24 cellular contexts compared by ENCODE assay signal in genomic region chr1:76038306-76039004, GRCh38. TPM values are rescaled to one million over a fixed set of nuclear protein-coding genes. Genes with fewer than 3 reads are reported as not detected.
DNase-seq lines count a peak whose midpoint lies in the region.
"Had no signal": no experiment of that assay in that cellular context is flagged by ENCODE, and none has a peak within 500 bp of the region (broad histone marks: within the 10 kb centered on the region; RNA-seq: fewer than 3 reads in every experiment).

No MANE protein-coding gene starts in this region.

- peak overlapping the region; percentile 31 for H3K4me2 ChIP-seq in skeletal muscle satellite cell (ENCODE audit: low read length)

- H3K27me3 ChIP-seq in skeletal muscle satellite cell (ENCODE audit: control insufficient read depth, insufficient read depth, low read length): peaks cover 18% of the 10 kb centered on the region
- H3K27me3 ChIP-seq: Peyer's patch, SJCRH30, tibial artery had no signal

- no peaks in the 10 kb centered on the region for H3K36me3 ChIP-seq in skeletal muscle satellite cell (ENCODE audit: insufficient read depth, low read length)
- H3K36me3 ChIP-seq: Peyer's patch, SJCRH30, tibial artery had no signal

- no peak overlapping the region for H3K4me3 ChIP-seq in skeletal muscle satellite cell (ENCODE audit: low read length)
- H3K4me3 ChIP-seq: dorsolateral prefrontal cortex, Peyer's patch, SJCRH30, skin epidermis, tibial artery had no signal

- no peaks in the 10 kb centered on the region for H3K9me3 ChIP-seq in skeletal muscle satellite cell (replicated peaks; ENCODE audit: low read length)
- H3K9me3 ChIP-seq: Peyer's patch, SJCRH30, tibial artery had no signal

- H3K9ac ChIP-seq in skeletal muscle satellite cell (ENCODE audit: low read depth, low read length): no peak overlapping the region

- H3K4me1 ChIP-seq in skeletal muscle satellite cell (ENCODE audit: control insufficient read depth, insufficient read depth, low read length): no peaks in the 10 kb centered on the region
- H3K4me1 ChIP-seq: tibial artery had no signal

- peak; percentile 27 for DNase-seq in HCEC 1CT
- peak; percentile 67 for DNase-seq in astrocyte of the hippocampus (ENCODE audit: low read depth, low spot score)
- peak; percentile 69 for DNase-seq in left kidney (ENCODE audit: low read depth, low spot score)
- DNase-seq in NCI-H1417 (lab: John Stamatoyannopoulos, UW): no peak
- DNase-seq in activated CD4-positive, alpha-beta T cell treated with anti-CD3 and anti-CD28 coated beads for 48 hours: no peak
- DNase-seq in NCI-H146 treated with DMSO at 0.1 percent for 48 hours (lab: John Stamatoyannopoulos, UW; ENCODE audit: unreplicated experiment): no peak
- no peak for DNase-seq in D341Med (ENCODE audit: low spot score)
- DNase-seq: activated CD4-positive, alpha-beta T cell treated with anti-CD3 and anti-CD28 coated beads, Interleukin-2, amount 50 U/mL, for 4 hours; activated gamma-delta T cell; CD8-positive, alpha-beta memory T cell; DND-41; dorsolateral prefrontal cortex; MV-4-11; NCI-H2029 treated with DMSO at 0.1 percent for 48 hours; NCI-H446; nephron progenitor cell; Peyer's patch; stimulated activated CD4-positive, alpha-beta T cell treated with anti-CD3 and anti-CD28 coated beads, Interleukin-2, amount 100 ng/mL, for 48 hours; stimulated activated naive CD8-positive, alpha-beta T cell treated with anti-CD3 and anti-CD28 coated beads, Interleukin-15, Interleukin-2, amounts not matched to agents 100 U/mL and 50 U/mL, for 24 hours; T-helper 2 cell; tibial artery had no signal

RNA-seq across cellular contexts. Expression of gene ST6GALNAC3, which starts 36.1 kb away (rescaled TPM):
- total RNA-seq in skeletal muscle satellite cell (2012; rRNA removed): 0.87 and 1.5 TPM in 2 replicates

Comparison
In these comparisons a context has a peak if more than half of its experiments do, and no peak if none do; other contexts are left out.
1. DNase-seq: peak in HCEC 1CT (single experiment), astrocyte of the hippocampus (single experiment) and left kidney (single experiment); none in NCI-H1417 (0 of 3), activated CD4-positive, alpha-beta T cell treated with anti-CD3 and anti-CD28 coated beads for 48 hours (single experiment), NCI-H146 treated with DMSO at 0.1 percent for 48 hours (single experiment) and D341Med (single experiment).